ENCODE assay signal across 9 cellular contexts in genomic region chr5:150411245-150411979, GRCh38. TPM values are rescaled to one million over a fixed set of nuclear protein-coding genes. Genes with fewer than 3 reads are reported as not detected.
DNase-seq lines count a peak whose midpoint lies in the region; ATAC-seq and TF ChIP-seq lines count a peak whose summit lies in the region.
"Had no signal": no experiment of that assay in that cellular context is flagged by ENCODE, and none has a peak within 500 bp of the region (broad histone marks: within the 10 kb centered on the region; RNA-seq: fewer than 3 reads in every experiment).

No MANE protein-coding gene starts in this region.

- no peaks in the 10 kb centered on the region for H3K27me3 ChIP-seq in lower lobe of right lung (ENCODE audit: low read depth)

- H3K27ac Mint-ChIP-seq in activated naive CD8-positive, alpha-beta T cell treated with anti-CD3 and anti-CD28 coated beads, Interleukin-2, amount 10 ng/mL, durations not matched to agents 7 days and 5 days: peak overlapping the region; percentile 100

- H3K27me3 Mint-ChIP-seq in activated naive CD8-positive, alpha-beta T cell treated with anti-CD3 and anti-CD28 coated beads, Interleukin-2, amount 10 ng/mL, durations not matched to agents 7 days and 5 days: no peaks in the 10 kb centered on the region

- no peaks in the 10 kb centered on the region for H3K9me3 Mint-ChIP-seq in activated naive CD8-positive, alpha-beta T cell treated with anti-CD3 and anti-CD28 coated beads, Interleukin-2, amount 10 ng/mL, durations not matched to agents 7 days and 5 days

- H3K4me1 ChIP-seq in lower lobe of right lung: peaks cover 38% of the 10 kb centered on the region

- H3K36me3 ChIP-seq in lower lobe of right lung: peaks cover 33% of the 10 kb centered on the region

- no peaks in the 10 kb centered on the region for H3K9me3 ChIP-seq in lower lobe of right lung

- TF ChIP-seq CTCF in lower lobe of right lung (IDR thresholded peaks at IDR 0.05): no peak

- H3K4me3 Mint-ChIP-seq in activated naive CD8-positive, alpha-beta T cell treated with anti-CD3 and anti-CD28 coated beads, Interleukin-2, amount 10 ng/mL, durations not matched to agents 7 days and 5 days: peak overlapping the region; percentile 98

- H3K4me3 ChIP-seq in lower lobe of right lung: peak overlapping the region; percentile 77

- POLR2A ChIA-PET in activated naive CD8-positive, alpha-beta T cell treated with anti-CD3 and anti-CD28 coated beads, Interleukin-2, amount 10 ng/mL, durations not matched to agents 7 days and 5 days (lab: Charles Lee): interaction anchor here (0.7 to 3.3 kb wide), 6 partner anchors 11 to 1177 kb away, joined by 3 to 32 read pairs (median 4); partner anchors contain the start of gene RPS14

- peak; percentile 20 for DNase-seq in SKM-1 (lab: John Stamatoyannopoulos, UW; ENCODE audit: unreplicated experiment)
- peak; percentile 67 for DNase-seq in activated naive CD8-positive, alpha-beta T cell treated with anti-CD3 and anti-CD28 coated beads, Interleukin-2, amount 10 ng/mL, durations not matched to agents 7 days and 5 days
- DNase-seq in lower lobe of right lung: peak; percentile 88
- DNase-seq in stimulated activated CD8-positive, alpha-beta memory T cell treated with anti-CD3 and anti-CD28 coated beads, Interleukin-7, amount 100 ng/mL, for 24 hours (ENCODE audit: low read depth): peak; percentile 31
- no peak for DNase-seq in HuH-7.5 (ENCODE audit: low spot score)
- no peak for DNase-seq in H4 (ENCODE audit: low spot score)
- DNase-seq in amniotic stem cell (lab: John Stamatoyannopoulos, UW): no peak

- intact Hi-C loops in lower lobe of right lung (cut with DNase I): no loop called here

- ATAC-seq in GM21423 (IDR thresholded peaks at IDR 0.05; ENCODE audit: unreplicated experiment) (peak; percentile 17), lower lobe of right lung (peak; percentile 41 to 59)
- ATAC-seq in activated naive CD8-positive, alpha-beta T cell treated with anti-CD3 and anti-CD28 coated beads, Interleukin-2, amount 10 ng/mL, durations not matched to agents 7 days and 5 days (ENCODE audit: low read depth): peak; percentile 18

- H3K36me3 Mint-ChIP-seq in activated naive CD8-positive, alpha-beta T cell treated with anti-CD3 and anti-CD28 coated beads, Interleukin-2, amount 10 ng/mL, durations not matched to agents 7 days and 5 days: peaks cover 7% of the 10 kb centered on the region

- peaks cover 29% of the 10 kb centered on the region for H3K4me1 Mint-ChIP-seq in activated naive CD8-positive, alpha-beta T cell treated with anti-CD3 and anti-CD28 coated beads, Interleukin-2, amount 10 ng/mL, durations not matched to agents 7 days and 5 days

- H3K27ac ChIP-seq in lower lobe of right lung: peak overlapping the region; percentile 99

RNA-seq across cellular contexts. Expression of gene CD74, which starts 1.3 kb away (rescaled TPM):
- total RNA-seq in activated naive CD8-positive, alpha-beta T cell treated with anti-CD3 and anti-CD28 coated beads, Interleukin-2, amount 10 ng/mL, durations not matched to agents 7 days and 5 days: 100 to 1,000 TPM; 341 to 350 TPM
- total RNA-seq in lower lobe of right lung: 4,221 TPM
- 1.6 and 11.7 TPM in 2 replicates for total RNA-seq in H4 (2014; rRNA removed; shearing (Covaris generic))
- total RNA-seq: NCI-H460 had no signal

RNA-seq across cellular contexts. Expression of gene RPS14, which starts 38.1 kb away (rescaled TPM):
- 1,000 to 10,000 TPM; 2,811 to 2,872 TPM for total RNA-seq in activated naive CD8-positive, alpha-beta T cell treated with anti-CD3 and anti-CD28 coated beads, Interleukin-2, amount 10 ng/mL, durations not matched to agents 7 days and 5 days
- 1,651 TPM for total RNA-seq in lower lobe of right lung
- total RNA-seq in H4 (2014; rRNA removed; shearing (Covaris generic)): 2,476 and 2,863 TPM in 2 replicates

RNA-seq across cellular contexts. Expression of gene TCOF1, which starts 53.9 kb away (rescaled TPM):
- total RNA-seq in activated naive CD8-positive, alpha-beta T cell treated with anti-CD3 and anti-CD28 coated beads, Interleukin-2, amount 10 ng/mL, durations not matched to agents 7 days and 5 days: 10 to 100 TPM; 68.8 to 72.5 TPM
- total RNA-seq in lower lobe of right lung: 27.1 TPM
- 23.6 and 32.9 TPM in 2 replicates for total RNA-seq in H4 (2014; rRNA removed; shearing (Covaris generic))

Comparison
In these comparisons a context has a peak if more than half of its experiments do, and no peak if none do; other contexts are left out.
1. DNase-seq: peak in SKM-1 (single experiment), activated naive CD8-positive, alpha-beta T cell treated with anti-CD3 and anti-CD28 coated beads, Interleukin-2, amount 10 ng/mL, durations not matched to agents 7 days and 5 days (single experiment), lower lobe of right lung (single experiment) and stimulated activated CD8-positive, alpha-beta memory T cell treated with anti-CD3 and anti-CD28 coated beads, Interleukin-7, amount 100 ng/mL, for 24 hours (single experiment); none in HuH-7.5 (single experiment), H4 (single experiment) and amniotic stem cell (single experiment).
2. RNA of gene CD74, which starts 1.3 kb away (total RNA-seq): 4,221 TPM in lower lobe of right lung (single experiment) and 341 to 350 TPM in activated naive CD8-positive, alpha-beta T cell treated with anti-CD3 and anti-CD28 coated beads, Interleukin-2, amount 10 ng/mL, durations not matched to agents 7 days and 5 days; 1.6 to 11.7 TPM in H4; every median in the first group is over 10 times any median in the second.
3. Peak in every context shown above with its lines, with median percentiles within 50 percentile points of each other: ATAC-seq.